Comparison of ENCODE assay signal across 23 cellular contexts in genomic region chr15:73732911-73733310, GRCh38. TPM values are rescaled to one million over a fixed set of nuclear protein-coding genes. Genes with fewer than 3 reads are reported as not detected.
"Had no signal": no experiment of that assay in that cellular context is flagged by ENCODE, and none has a peak within 500 bp of the region (broad histone marks: within the 10 kb centered on the region; RNA-seq: fewer than 3 reads in every experiment).

No MANE protein-coding gene starts in this region.

- H3K36me3 ChIP-seq: cardiac muscle cell, left ventricle myocardium inferior, neural progenitor cell, sigmoid colon, transverse colon, vagina, WERI-Rb-1 had no signal

- DNase-seq: activated CD4-positive, alpha-beta T cell treated with anti-CD3 and anti-CD28 coated beads, Interleukin-2, amount 10 ng/mL, durations not matched to agents 7 days and 5 days; activated CD4-positive, CD25-positive, alpha-beta regulatory T cell treated with anti-CD3 and anti-CD28 coated beads, Interleukin-2, amount 50 U/mL, for 72 hours; activated CD8-positive, alpha-beta memory T cell treated with anti-CD3 and anti-CD28 coated beads, Interleukin-2, amount 10 ng/mL, durations not matched to agents 7 days and 5 days; activated CD8-positive, alpha-beta T cell treated with anti-CD3 and anti-CD28 coated beads for 36 hours; activated gamma-delta T cell; activated naive CD4-positive, alpha-beta T cell treated with anti-CD3 and anti-CD28 coated beads, Interleukin-2, amount 50 U/mL, for 16 hours; activated naive CD8-positive, alpha-beta T cell treated with anti-CD3 and anti-CD28 coated beads, Interleukin-2, amount 50 U/mL, for 24 hours; foreskin fibroblast; kidney glomerular epithelial cell; left ventricle myocardium inferior; naive thymus-derived CD8-positive, alpha-beta T cell; retina; sigmoid colon; stimulated activated CD4-positive, alpha-beta T cell treated with anti-CD3 and anti-CD28 coated beads, Interleukin-15, amount 100 ng/mL, for 24 hours; stimulated activated naive B cell treated with anti-CD40 and anti-IgM and Interleukin-4, amounts not matched to agents 10 μg/mL and 1 μg/mL and 100 μg/mL, for 72 hours; transverse colon; WERI-Rb-1 had no signal

- H3K27me3 ChIP-seq: cardiac muscle cell, neural progenitor cell, transverse colon, vagina had no signal

- H3K4me2 ChIP-seq: neural progenitor cell, smooth muscle cell had no signal

- H3K4me3 ChIP-seq: cardiac muscle cell, left ventricle myocardium inferior, neural progenitor cell, sigmoid colon, smooth muscle cell, transverse colon, vagina had no signal

- H3K9me3 ChIP-seq: left ventricle myocardium inferior, sigmoid colon, transverse colon, vagina had no signal

- H3K9ac ChIP-seq: neural progenitor cell had no signal

- H3K4me1 ChIP-seq: neural progenitor cell, sigmoid colon, transverse colon, vagina had no signal

- FAIRE-seq: TTC549 had no signal

- H3K27ac ChIP-seq: cardiac muscle cell, left ventricle myocardium inferior, neural progenitor cell, sigmoid colon, transverse colon, vagina, WERI-Rb-1 had no signal

- H2AFZ ChIP-seq: neural progenitor cell had no signal

- ATAC-seq: activated CD8-positive, alpha-beta memory T cell treated with anti-CD3 and anti-CD28 coated beads, Interleukin-2, amount 10 ng/mL, durations not matched to agents 7 days and 5 days; activated CD8-positive, alpha-beta T cell treated with anti-CD3 and anti-CD28 coated beads for 36 hours; activated naive CD8-positive, alpha-beta T cell treated with anti-CD3 and anti-CD28 coated beads, Interleukin-2, amount 50 U/mL, for 24 hours; naive thymus-derived CD8-positive, alpha-beta T cell; stimulated activated naive B cell treated with anti-CD40 and anti-IgM and Interleukin-4, amounts not matched to agents 10 μg/mL and 1 μg/mL and 100 μg/mL, for 72 hours had no signal

RNA-seq across cellular contexts. Expression of gene INSYN1, which starts 20.2 kb away (rescaled TPM):
- total RNA-seq: activated CD4-positive, alpha-beta T cell treated with anti-CD3 and anti-CD28 coated beads, Interleukin-2, amount 10 ng/mL, durations not matched to agents 7 days and 5 days; activated CD8-positive, alpha-beta memory T cell treated with anti-CD3 and anti-CD28 coated beads, Interleukin-2, amount 10 ng/mL, durations not matched to agents 7 days and 5 days; activated CD8-positive, alpha-beta T cell treated with anti-CD3 and anti-CD28 coated beads for 36 hours; activated T-helper 1 cell treated with anti-CD3 and anti-CD28 coated beads, Interleukin-12 subunit alpha, Interleukin-12 subunit beta, Interleukin-2, Interleukin-4 antibody, amounts not matched to agents 30 ng/mL and 10 ng/mL and 1 ng/mL, durations not matched to agents 14 hours and 24 hours and 36 hours; naive thymus-derived CD8-positive, alpha-beta T cell had no signal
- polyA plus RNA-seq: naive thymus-derived CD8-positive, alpha-beta T cell had no signal

RNA-seq across cellular contexts. Expression of gene CD276, which starts 48.7 kb away (rescaled TPM):
- polyA plus RNA-seq: naive thymus-derived CD8-positive, alpha-beta T cell had no signal
